In the genomic region with DNA sequence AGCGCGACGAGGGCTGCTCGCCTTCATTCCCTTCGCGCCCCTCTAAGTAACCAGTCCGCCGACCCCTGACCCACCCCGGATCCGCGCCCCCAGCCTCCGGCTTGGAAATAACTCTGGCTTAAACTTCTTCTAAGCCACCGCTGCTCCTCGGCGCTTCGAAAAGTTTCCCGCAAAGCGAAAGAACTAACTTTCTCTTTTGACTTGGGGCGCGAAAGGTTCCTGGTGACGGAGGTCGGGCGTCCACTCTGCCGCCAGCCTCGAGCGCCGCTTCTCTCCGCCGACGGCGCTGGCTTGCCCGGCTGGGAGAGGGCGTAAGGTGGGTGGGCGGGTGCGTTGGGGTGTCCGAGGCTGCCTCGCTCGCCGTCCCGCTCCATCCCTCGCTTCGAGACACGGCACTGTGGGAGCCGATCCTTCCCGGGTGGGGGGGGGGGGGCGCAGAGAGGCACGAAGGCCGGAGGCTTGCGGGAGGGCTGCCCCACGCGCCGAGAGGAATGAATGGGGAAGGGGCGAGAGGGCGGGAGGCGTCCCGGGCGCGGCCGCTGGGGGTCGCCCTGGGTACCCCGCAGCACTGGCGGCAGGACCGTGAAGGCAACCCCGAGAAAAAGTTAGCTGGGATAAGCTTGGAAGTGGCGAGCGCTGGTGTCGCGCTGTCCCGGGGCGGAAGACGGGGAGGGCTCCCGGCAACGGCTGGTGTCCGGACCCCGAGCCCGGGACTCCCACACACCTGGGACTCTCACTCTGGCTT, we compare ENCODE assay signal across 8 cellular contexts. TPM values are rescaled to one million over a fixed set of nuclear protein-coding genes. Genes with fewer than 3 reads are reported as not detected.
DNase-seq lines count a peak whose midpoint lies in the region; ATAC-seq and TF ChIP-seq lines count a peak whose summit lies in the region.

No MANE protein-coding gene starts in this region.

- H3K9ac ChIP-seq in HUES64 (ENCODE audit: low read depth, low read length) = peak overlapping the region; percentile 84

- intact Hi-C loops in CD4-positive, alpha-beta T cell (cut with DNase I, micrococcal nuclease) = loop anchor here (5.0 to 10.0 kb wide), 3 partner anchors 42 to 1376 kb away; a partner anchor contains a TSS

- peak; percentile 24 for ATAC-seq in CD4-positive, alpha-beta T cell (ENCODE audit: poor library complexity)
- peak; percentile 19 for ATAC-seq in GM19455 (IDR thresholded peaks at IDR 0.05; ENCODE audit: unreplicated experiment)

- H3K4me1 Mint-ChIP-seq in CD4-positive, alpha-beta T cell (ENCODE audit: low read depth) = peaks cover 36% of the 10 kb centered on the region

- H3K36me3 ChIP-seq in HUES64 (ENCODE audit: insufficient read depth, low read length) = no peaks in the 10 kb centered on the region

- H3K4me3 Mint-ChIP-seq in CD4-positive, alpha-beta T cell = peak overlapping the region; percentile 97

- no peak overlapping the region for H3K27ac ChIP-seq in CD4-positive, alpha-beta T cell (ENCODE audit: low read depth, low read length)
- H3K27ac ChIP-seq in HUES64 (ENCODE audit: low read depth, low read length) = peak overlapping the region; percentile 90

- peak; percentile 42 for TF ChIP-seq CTCF in CD4-positive, alpha-beta T cell (IDR thresholded peaks at IDR 0.05)

- peak overlapping the region; percentile 82 for H3K4me3 ChIP-seq in HUES64 (ENCODE audit: low read length)

- H3K4me1 ChIP-seq in HUES64 (ENCODE audit: insufficient read depth, low read length) = peaks cover 56% of the 10 kb centered on the region

- H3K36me3 Mint-ChIP-seq in CD4-positive, alpha-beta T cell (ENCODE audit: low read depth) = peaks cover 12% of the 10 kb centered on the region

- POLR2A ChIA-PET in CD4-positive, alpha-beta T cell (lab: Charles Lee) = interaction anchor here (1.6 to 2.6 kb wide), 2 partner anchors 12 to 50 kb away, joined by 9 to 15 read pairs; no protein-coding TSS in a partner anchor

- no peaks in the 10 kb centered on the region for H3K9me3 Mint-ChIP-seq in CD4-positive, alpha-beta T cell

- peaks cover 78% of the 10 kb centered on the region for H3K27me3 Mint-ChIP-seq in CD4-positive, alpha-beta T cell

- peak in 7 of 10 experiments; percentile 21 to 49 (median 27) for DNase-seq in CD4-positive, alpha-beta T cell
- DNase-seq in T-helper 2 cell (peak in 4 of 5 experiments; percentile 16 to 72 (median 32)), T47D (ENCODE audit: low read depth in 1 of 2, low spot score in 1 of 2) (peak; percentile 65 to 67), iris pigment epithelial cell (ENCODE audit: low read depth) (peak; percentile 43), NCI-H2029 (lab: John Stamatoyannopoulos, UW) (no peak)
- peak; percentile 45 for DNase-seq in stimulated activated CD4-positive, alpha-beta T cell treated with anti-CD3 and anti-CD28 coated beads, Interleukin-12 subunit alpha, Interleukin-12 subunit beta, amount 100 ng/mL, for 4 hours

- H3K9me3 ChIP-seq in CD4-positive, alpha-beta T cell (ENCODE audit: control insufficient read depth, low read length) = no peaks in the 10 kb centered on the region
- no peaks in the 10 kb centered on the region for H3K9me3 ChIP-seq in HUES64 (ENCODE audit: insufficient read depth, low read depth, low read length)

- in situ Hi-C loops in T47D (cut with HindIII; ENCODE audit: low pct_unique_long_range_greater_than_20kb, low sequenced_read_pairs) = no loop called here

- CTCF ChIA-PET in CD4-positive, alpha-beta T cell (lab: Charles Lee) = interaction anchor here (0.6 to 1.9 kb wide), 7 partner anchors 12 to 132 kb away, joined by 3 to 7 read pairs (median 3); no protein-coding TSS in a partner anchor

- H3K27me3 ChIP-seq in CD4-positive, alpha-beta T cell (ENCODE audit: control insufficient read depth, insufficient read depth, low read length) = peaks cover 57% of the 10 kb centered on the region
- peaks cover 59% of the 10 kb centered on the region for H3K27me3 ChIP-seq in HUES64 (ENCODE audit: insufficient read depth, low read length)

- WGBS in HUES64 = under 1% methylated on average over 75 of the region's 76 CpGs

- peak overlapping the region; percentile 78 for H3K27ac Mint-ChIP-seq in CD4-positive, alpha-beta T cell

RNA-seq across cellular contexts. Expression of a gene that starts 0.6 kb away (rescaled TPM):
- 10 to 100 TPM; 10.4 to 12.7 TPM for total RNA-seq in CD4-positive, alpha-beta T cell
- 10.7 TPM for polyA plus RNA-seq in HUES64 (2013, experiment 1 of 2)
- 11.8 TPM for polyA plus RNA-seq in HUES64 (2013, experiment 2 of 2)
